Comparison of ENCODE assay signal across 9 cellular contexts in the genomic region with DNA sequence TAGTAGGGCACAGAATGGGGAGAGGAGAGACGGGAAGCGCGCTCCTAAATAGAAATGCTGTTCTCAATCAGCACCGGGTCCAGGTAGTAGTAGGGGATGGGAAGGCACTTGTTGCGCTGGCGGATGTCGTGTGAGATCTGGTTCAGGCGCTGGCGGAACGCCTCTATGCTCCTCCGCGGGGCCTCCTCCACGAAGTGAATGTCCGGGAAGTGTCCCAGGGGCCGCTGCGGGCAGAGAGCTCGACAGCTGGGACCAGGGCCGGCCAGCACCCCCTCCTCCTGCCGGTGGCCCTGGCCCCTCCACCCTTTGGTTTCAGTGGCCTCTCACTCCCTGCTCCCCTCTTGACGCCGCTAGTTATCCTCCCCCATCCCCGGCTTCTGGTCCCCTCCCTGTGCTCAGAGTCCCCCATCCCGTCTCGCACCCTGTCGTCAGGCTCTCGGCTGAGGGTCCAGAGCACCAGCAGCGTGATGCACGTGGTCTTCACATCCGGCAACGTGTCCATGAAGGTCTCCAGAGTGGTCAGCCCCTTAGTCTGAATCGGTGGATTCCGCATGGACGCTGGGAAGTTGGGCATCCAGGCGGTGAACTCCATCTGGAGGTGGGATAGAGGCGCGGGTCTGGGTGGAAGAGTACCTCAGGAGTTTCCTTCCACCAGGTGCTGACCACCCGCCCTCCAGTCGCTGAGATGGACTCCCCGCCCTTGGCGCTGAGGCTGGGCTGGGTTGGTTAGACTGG. TPM values are rescaled to one million over a fixed set of nuclear protein-coding genes. Genes with fewer than 3 reads are reported as not detected.
DNase-seq lines count a peak whose midpoint lies in the region; ATAC-seq and TF ChIP-seq lines count a peak whose summit lies in the region.
"Had no signal": no experiment of that assay in that cellular context is flagged by ENCODE, and none has a peak within 500 bp of the region (broad histone marks: within the 10 kb centered on the region; RNA-seq: fewer than 3 reads in every experiment).

No MANE protein-coding gene starts in this region.

- H3K27me3 ChIP-seq in heart left ventricle, result peaks cover 28 to 75% (median 65%) of the 10 kb centered on the region in 9 donors

- no peak for TF ChIP-seq CTCF in heart left ventricle (IDR thresholded peaks at IDR 0.05)

- H3K4me1 Mint-ChIP-seq in activated naive CD8-positive, alpha-beta T cell treated with anti-CD3 and anti-CD28 coated beads, Interleukin-2, amount 50 U/mL, for 24 hours, result peaks cover 17% of the 10 kb centered on the region
- H3K4me1 Mint-ChIP-seq in memory B cell, result peaks cover 22% of the 10 kb centered on the region

- H3K4me3 ChIP-seq in heart left ventricle, result peak overlapping the region in 7 of 12 donors; percentile 6 to 34 (median 10)

- peaks cover 0 to 31% (median 16%) of the 10 kb centered on the region in 12 donors for H3K4me1 ChIP-seq in heart left ventricle

- H3K27me3 Mint-ChIP-seq in activated naive CD8-positive, alpha-beta T cell treated with anti-CD3 and anti-CD28 coated beads, Interleukin-2, amount 50 U/mL, for 24 hours, result peaks cover 44% of the 10 kb centered on the region
- peaks cover 37% of the 10 kb centered on the region for H3K27me3 Mint-ChIP-seq in memory B cell

- no peaks in the 10 kb centered on the region for H3K36me3 ChIP-seq in heart left ventricle

- H3K4me3 Mint-ChIP-seq in activated naive CD8-positive, alpha-beta T cell treated with anti-CD3 and anti-CD28 coated beads, Interleukin-2, amount 50 U/mL, for 24 hours, result peak overlapping the region; percentile 47
- H3K4me3 Mint-ChIP-seq in memory B cell, result peak overlapping the region; percentile 80

- H3K36me3 Mint-ChIP-seq in activated naive CD8-positive, alpha-beta T cell treated with anti-CD3 and anti-CD28 coated beads, Interleukin-2, amount 50 U/mL, for 24 hours (ENCODE audit: low read depth), result no peaks in the 10 kb centered on the region
- no peaks in the 10 kb centered on the region for H3K36me3 Mint-ChIP-seq in memory B cell

- 2 to 4% (median 3%) methylated on average over 38 to 40 of the region's 40 CpGs for WGBS in heart left ventricle, 4 donors

- H3K9me3 Mint-ChIP-seq in activated naive CD8-positive, alpha-beta T cell treated with anti-CD3 and anti-CD28 coated beads, Interleukin-2, amount 50 U/mL, for 24 hours, result no peaks in the 10 kb centered on the region
- H3K9me3 Mint-ChIP-seq in memory B cell, result no peaks in the 10 kb centered on the region

- peak in 2 of 4 donors; percentile 33 to 41 for ATAC-seq in heart left ventricle
- no peak for ATAC-seq in Right ventricle myocardium inferior
- ATAC-seq in activated naive CD8-positive, alpha-beta T cell treated with anti-CD3 and anti-CD28 coated beads, Interleukin-2, amount 50 U/mL, for 24 hours, result no peak
- no peak for ATAC-seq in memory B cell (ENCODE audit: low read depth)
- ATAC-seq in GM21717 (IDR thresholded peaks at IDR 0.05; ENCODE audit: unreplicated experiment), result no peak
- ATAC-seq in GM21825 (IDR thresholded peaks at IDR 0.05; ENCODE audit: unreplicated experiment), result no peak

- DNase-seq in heart left ventricle (no peak), Right ventricle myocardium inferior (ENCODE audit: missing footprints) (no peak), memory B cell (ENCODE audit: low spot score in 2 of 2) (no peak), midbrain (lab: John Stamatoyannopoulos, UW) (no peak), HPDE6-E6E7 (ENCODE audit: extremely low spot score) (no peak)
- DNase-seq in activated naive CD8-positive, alpha-beta T cell treated with anti-CD3 and anti-CD28 coated beads, Interleukin-2, amount 50 U/mL, for 24 hours, result no peak

- H3K9me3 ChIP-seq in heart left ventricle, result no peaks in the 10 kb centered on the region

- no peak overlapping the region for H3K27ac Mint-ChIP-seq in activated naive CD8-positive, alpha-beta T cell treated with anti-CD3 and anti-CD28 coated beads, Interleukin-2, amount 50 U/mL, for 24 hours
- H3K27ac Mint-ChIP-seq in memory B cell, result peak overlapping the region; percentile 98

- intact Hi-C loops in heart left ventricle (cut with DNase I), result loop anchor here in 3 of 10 donors (5.0 kb wide), 2 partner anchors 34 to 229 kb away; no protein-coding TSS in a partner anchor
- intact Hi-C loops in Right ventricle myocardium inferior (cut with DNase I), result loop anchor here (5.0 kb wide), 1 partner anchor 39 kb away; no protein-coding TSS in a partner anchor

- no peak for TF ChIP-seq POLR2A in heart left ventricle (IDR thresholded peaks at IDR 0.05)

- H3K27ac ChIP-seq in heart left ventricle, result no peak overlapping the region

RNA-seq across cellular contexts. Expression of a gene that starts 14.6 kb away (rescaled TPM):
- not detected for total RNA-seq in heart left ventricle
- not detected for polyA plus RNA-seq in heart left ventricle
- total RNA-seq in Right ventricle myocardium inferior, result not detected
- total RNA-seq: pulmonary artery endothelial cell had no signal

RNA-seq across cellular contexts. Expression of a gene that starts 34.0 kb away (rescaled TPM):
- total RNA-seq in heart left ventricle (1 to 10 TPM in 1 of 9 donors, under 1 TPM in 4, not detected in 4; 0.07 to 2.2 (median 0.18) TPM), Right ventricle myocardium inferior (0.16 TPM)
- polyA plus RNA-seq in heart left ventricle, result 1 to 10 TPM in 1 of 2 donors, under 1 TPM in 1; 0.23 to 1.4 TPM
- total RNA-seq: pulmonary artery endothelial cell had no signal

RNA-seq across cellular contexts. Expression of a gene that starts 45.4 kb away (rescaled TPM):
- total RNA-seq in heart left ventricle, result not detected
- polyA plus RNA-seq in heart left ventricle, result under 1 TPM in 1 of 2 donors, not detected in 1; 0.12 TPM
- total RNA-seq in Right ventricle myocardium inferior, result not detected
- total RNA-seq: pulmonary artery endothelial cell had no signal

RNA-seq across cellular contexts. Expression of a gene that starts 51.0 kb away (rescaled TPM):
- under 1 TPM in 4 of 9 donors, not detected in 5; 0.17 to 0.76 (median 0.44) TPM for total RNA-seq in heart left ventricle
- polyA plus RNA-seq in heart left ventricle, result under 1 TPM; 0.23 to 0.40 TPM
- total RNA-seq in Right ventricle myocardium inferior, result not detected
